In genomic region chr1:77757616-77758015, GRCh38 we compare ENCODE assay signal across 9 cellular contexts. TPM values are rescaled to one million over a fixed set of nuclear protein-coding genes. Genes with fewer than 3 reads are reported as not detected.
DNase-seq lines count a peak whose midpoint lies in the region; ATAC-seq lines count a peak whose summit lies in the region.
"Had no signal": no experiment of that assay in that cellular context is flagged by ENCODE, and none has a peak within 500 bp of the region (broad histone marks: within the 10 kb centered on the region; RNA-seq: fewer than 3 reads in every experiment).

No MANE protein-coding gene starts in this region.

- DNase-seq in activated CD4-positive, alpha-beta T cell treated with anti-CD3 and anti-CD28 coated beads, Interleukin-2, amount 10 ng/mL, durations not matched to agents 7 days and 5 days: no peak
- no peak for DNase-seq in activated CD4-positive, alpha-beta T cell treated with anti-CD3 and anti-CD28 coated beads, Interleukin-2, amount 50 U/mL, for 48 hours
- DNase-seq in T-helper 17 cell (no peak), fibroblast of the conjunctiva (ENCODE audit: low read depth) (peak; percentile 65), KBM-7 (no peak), cortex of kidney (lab: John Stamatoyannopoulos, UW) (no peak)
- DNase-seq in stimulated activated effector memory CD8-positive, alpha-beta T cell treated with anti-CD3 and anti-CD28 coated beads, Interleukin-12 subunit alpha, Interleukin-12 subunit beta, amount 100 ng/mL, for 72 hours (ENCODE audit: low spot score in 2 of 2): no peak
- DNase-seq: T-helper 9 cell had no signal

- in situ Hi-C loops in KBM-7 (cut with MboI; ENCODE audit: low pct_unique_long_range_greater_than_20kb, low sequenced_read_pairs): no loop called here

- no peaks in the 10 kb centered on the region for H3K9me3 Mint-ChIP-seq in activated CD4-positive, alpha-beta T cell treated with anti-CD3 and anti-CD28 coated beads, Interleukin-2, amount 10 ng/mL, durations not matched to agents 7 days and 5 days
- H3K9me3 Mint-ChIP-seq in stimulated activated effector memory CD8-positive, alpha-beta T cell treated with anti-CD3 and anti-CD28 coated beads, Interleukin-12 subunit alpha, Interleukin-12 subunit beta, amount 100 ng/mL, for 72 hours: no peaks in the 10 kb centered on the region

- POLR2A ChIA-PET in activated CD4-positive, alpha-beta T cell treated with anti-CD3 and anti-CD28 coated beads, Interleukin-2, amount 10 ng/mL, durations not matched to agents 7 days and 5 days (lab: Charles Lee): no interaction called here

- H3K4me3 Mint-ChIP-seq in activated CD4-positive, alpha-beta T cell treated with anti-CD3 and anti-CD28 coated beads, Interleukin-2, amount 10 ng/mL, durations not matched to agents 7 days and 5 days: peak overlapping the region; percentile 90
- peak overlapping the region; percentile 47 for H3K4me3 Mint-ChIP-seq in T-helper 17 cell
- H3K4me3 Mint-ChIP-seq in stimulated activated effector memory CD8-positive, alpha-beta T cell treated with anti-CD3 and anti-CD28 coated beads, Interleukin-12 subunit alpha, Interleukin-12 subunit beta, amount 100 ng/mL, for 72 hours: peak overlapping the region; percentile 85

- ATAC-seq in T-helper 17 cell (no peak), GM19397 (IDR thresholded peaks at IDR 0.05; ENCODE audit: unreplicated experiment) (no peak)
- ATAC-seq in stimulated activated effector memory CD8-positive, alpha-beta T cell treated with anti-CD3 and anti-CD28 coated beads, Interleukin-12 subunit alpha, Interleukin-12 subunit beta, amount 100 ng/mL, for 72 hours: no peak

- peaks cover 4% of the 10 kb centered on the region for H3K36me3 Mint-ChIP-seq in activated CD4-positive, alpha-beta T cell treated with anti-CD3 and anti-CD28 coated beads, Interleukin-2, amount 10 ng/mL, durations not matched to agents 7 days and 5 days (ENCODE audit: low read depth)
- H3K36me3 Mint-ChIP-seq in T-helper 17 cell (ENCODE audit: low read depth): peaks cover 2% of the 10 kb centered on the region
- H3K36me3 Mint-ChIP-seq in stimulated activated effector memory CD8-positive, alpha-beta T cell treated with anti-CD3 and anti-CD28 coated beads, Interleukin-12 subunit alpha, Interleukin-12 subunit beta, amount 100 ng/mL, for 72 hours: no peaks in the 10 kb centered on the region

- H3K4me1 Mint-ChIP-seq in activated CD4-positive, alpha-beta T cell treated with anti-CD3 and anti-CD28 coated beads, Interleukin-2, amount 10 ng/mL, durations not matched to agents 7 days and 5 days: peaks cover 42% of the 10 kb centered on the region
- H3K4me1 Mint-ChIP-seq in T-helper 17 cell: peaks cover 32% of the 10 kb centered on the region
- H3K4me1 Mint-ChIP-seq in stimulated activated effector memory CD8-positive, alpha-beta T cell treated with anti-CD3 and anti-CD28 coated beads, Interleukin-12 subunit alpha, Interleukin-12 subunit beta, amount 100 ng/mL, for 72 hours: peaks cover 28% of the 10 kb centered on the region

- H3K27ac Mint-ChIP-seq in activated CD4-positive, alpha-beta T cell treated with anti-CD3 and anti-CD28 coated beads, Interleukin-2, amount 10 ng/mL, durations not matched to agents 7 days and 5 days: no peak overlapping the region
- H3K27ac Mint-ChIP-seq in T-helper 17 cell: peak overlapping the region; percentile 94
- peak overlapping the region; percentile 61 for H3K27ac Mint-ChIP-seq in stimulated activated effector memory CD8-positive, alpha-beta T cell treated with anti-CD3 and anti-CD28 coated beads, Interleukin-12 subunit alpha, Interleukin-12 subunit beta, amount 100 ng/mL, for 72 hours

- CTCF ChIA-PET in activated CD4-positive, alpha-beta T cell treated with anti-CD3 and anti-CD28 coated beads, Interleukin-2, amount 10 ng/mL, durations not matched to agents 7 days and 5 days (lab: Charles Lee): interaction anchor here (0.6 to 1.7 kb wide), 5 partner anchors 13 to 249 kb away, joined by 3 to 5 read pairs (median 3); no protein-coding TSS in a partner anchor

- no peaks in the 10 kb centered on the region for H3K27me3 Mint-ChIP-seq in activated CD4-positive, alpha-beta T cell treated with anti-CD3 and anti-CD28 coated beads, Interleukin-2, amount 10 ng/mL, durations not matched to agents 7 days and 5 days
- H3K27me3 Mint-ChIP-seq in T-helper 17 cell: no peaks in the 10 kb centered on the region

- no peaks in the 10 kb centered on the region for H3K9me3 ChIP-seq in T-helper 17 cell (ENCODE audit: control insufficient read depth, low read length, poor library complexity, severe bottlenecking)

RNA-seq across cellular contexts. Expression of gene USP33, which starts 2.0 kb away (rescaled TPM):
- total RNA-seq in activated CD4-positive, alpha-beta T cell treated with anti-CD3 and anti-CD28 coated beads, Interleukin-2, amount 10 ng/mL, durations not matched to agents 7 days and 5 days: 10 to 100 TPM; 57.7 to 58.6 TPM
- 10 to 100 TPM; 59.1 to 66.9 TPM for total RNA-seq in T-helper 17 cell

RNA-seq across cellular contexts. Expression of gene MIGA1, which starts 21.8 kb away (rescaled TPM):
- 10 to 100 TPM; 10.5 to 10.8 TPM for total RNA-seq in activated CD4-positive, alpha-beta T cell treated with anti-CD3 and anti-CD28 coated beads, Interleukin-2, amount 10 ng/mL, durations not matched to agents 7 days and 5 days
- total RNA-seq in T-helper 17 cell: 10 to 100 TPM; 11.8 to 14.7 TPM
